Comparison of ENCODE assay signal across 13 cellular contexts in genomic region chr9:15268796-15269195, GRCh38.
"Had no signal": no experiment of that assay in that cellular context is flagged by ENCODE, and none has a peak within 500 bp of the region (broad histone marks: within the 10 kb centered on the region; RNA-seq: fewer than 3 reads in every experiment).

No MANE protein-coding gene starts in this region.

- ATAC-seq: psoas muscle, right cardiac atrium had no signal

- H3K36me3 Mint-ChIP-seq: brain, memory B cell had no signal

- H3K4me3 ChIP-seq: dorsolateral prefrontal cortex, hepatocyte, ovary, psoas muscle, thoracic aorta, upper lobe of left lung had no signal

- H3K36me3 ChIP-seq: ovary, thoracic aorta, upper lobe of left lung had no signal

- H3K9me3 ChIP-seq: ovary, psoas muscle, thoracic aorta, upper lobe of left lung had no signal

- H3K27ac Mint-ChIP-seq: activated naive CD8-positive, alpha-beta T cell treated with anti-CD3 and anti-CD28 coated beads, Interleukin-2, amount 10 ng/mL, durations not matched to agents 7 days and 5 days; brain; memory B cell had no signal

- H3K27ac ChIP-seq: dorsolateral prefrontal cortex, hepatocyte, ovary, psoas muscle, thoracic aorta, upper lobe of left lung had no signal

- H3K9me3 Mint-ChIP-seq: activated naive CD8-positive, alpha-beta T cell treated with anti-CD3 and anti-CD28 coated beads, Interleukin-2, amount 10 ng/mL, durations not matched to agents 7 days and 5 days; memory B cell had no signal

- H3K4me3 Mint-ChIP-seq: activated naive CD8-positive, alpha-beta T cell treated with anti-CD3 and anti-CD28 coated beads, Interleukin-2, amount 10 ng/mL, durations not matched to agents 7 days and 5 days; brain; memory B cell had no signal

- H3K27me3 Mint-ChIP-seq: activated naive CD8-positive, alpha-beta T cell treated with anti-CD3 and anti-CD28 coated beads, Interleukin-2, amount 10 ng/mL, durations not matched to agents 7 days and 5 days; memory B cell had no signal

- H3K4me1 ChIP-seq: psoas muscle had no signal

- H3K4me1 Mint-ChIP-seq: brain had no signal

- DNase-seq: activated effector memory CD4-positive, alpha-beta T cell treated with Interleukin-2 at 50 U/mL for 16 hours; activated naive CD8-positive, alpha-beta T cell treated with anti-CD3 and anti-CD28 coated beads, Interleukin-2, amount 10 ng/mL, durations not matched to agents 7 days and 5 days; central memory CD4-positive, alpha-beta T cell; dorsolateral prefrontal cortex; ovary; psoas muscle; right cardiac atrium; T-helper 2 cell; upper lobe of left lung had no signal

- H3K27me3 ChIP-seq: dorsolateral prefrontal cortex, hepatocyte, ovary, upper lobe of left lung had no signal
